9 cellular contexts compared by ENCODE assay signal in the genomic region with DNA sequence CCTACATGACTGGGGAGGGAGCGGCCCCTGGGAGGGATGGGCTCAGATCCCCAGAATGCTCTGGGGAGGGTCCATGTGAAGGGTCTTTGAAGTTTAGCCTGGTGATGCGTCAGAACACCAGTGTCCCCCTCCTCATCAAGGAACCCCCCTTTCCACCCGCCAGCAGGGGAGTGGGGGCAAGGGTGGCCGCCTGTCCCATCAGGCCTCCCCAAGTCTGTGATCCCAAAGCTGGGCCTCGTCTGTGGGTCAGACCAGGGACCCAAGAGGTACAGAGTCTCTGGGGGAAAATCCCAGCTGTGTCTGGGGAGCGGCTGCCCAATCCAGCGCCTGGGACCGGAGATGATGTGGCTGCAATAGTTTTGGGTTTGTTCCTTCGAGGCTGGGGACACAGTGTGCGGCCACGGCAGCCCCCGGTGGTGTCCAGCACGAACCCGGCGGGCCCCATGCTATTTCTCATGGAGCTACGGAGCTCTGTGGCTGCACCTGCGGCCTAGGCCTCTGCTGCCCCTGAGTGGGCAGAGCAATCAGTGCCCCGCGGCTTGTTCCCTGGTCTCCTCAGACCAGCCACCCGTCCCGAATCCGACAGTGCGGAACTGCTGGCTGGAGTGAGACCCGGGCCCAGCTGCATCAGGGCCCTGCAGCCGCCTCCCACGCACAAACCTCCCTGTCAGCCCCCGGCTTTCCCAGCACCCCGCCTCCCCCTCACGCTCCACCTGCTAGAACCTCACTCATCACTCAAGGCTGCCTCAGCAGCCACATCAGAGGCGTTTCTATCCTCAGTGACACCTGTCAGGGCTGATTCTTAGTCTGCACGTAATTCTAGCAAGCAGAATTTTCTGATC. TPM values are rescaled to one million over a fixed set of nuclear protein-coding genes. Genes with fewer than 3 reads are reported as not detected.
DNase-seq lines count a peak whose midpoint lies in the region; ATAC-seq and TF ChIP-seq lines count a peak whose summit lies in the region.
"Had no signal": no experiment of that assay in that cellular context is flagged by ENCODE, and none has a peak within 500 bp of the region (broad histone marks: within the 10 kb centered on the region; RNA-seq: fewer than 3 reads in every experiment).

No MANE protein-coding gene starts in this region.

- intact Hi-C loops in CD4-positive, alpha-beta T cell (cut with DNase I, micrococcal nuclease), result loop anchor here in 1 of 2 experiments (5.0 kb wide), 1 partner anchor 97 kb away; no protein-coding TSS in a partner anchor

- no peaks in the 10 kb centered on the region for H3K9me3 ChIP-seq in CD4-positive, alpha-beta T cell (ENCODE audit: control insufficient read depth, low read length)
- H3K9me3 ChIP-seq: tibial artery had no signal

- H3K27me3 ChIP-seq in CD4-positive, alpha-beta T cell (ENCODE audit: control insufficient read depth, insufficient read depth, low read length), result no peaks in the 10 kb centered on the region

- peak overlapping the region; percentile 60 for H3K4me3 Mint-ChIP-seq in CD4-positive, alpha-beta T cell
- peak overlapping the region in 9 of 10 donors; percentile 8 to 68 (median 44) for H3K4me3 Mint-ChIP-seq in naive thymus-derived CD8-positive, alpha-beta T cell

- peak overlapping the region; percentile 85 for H3K27ac Mint-ChIP-seq in CD4-positive, alpha-beta T cell
- H3K27ac Mint-ChIP-seq in naive thymus-derived CD8-positive, alpha-beta T cell, result peak overlapping the region; percentile 30 to 90 (median 81)

- CTCF ChIA-PET in CD4-positive, alpha-beta T cell (lab: Charles Lee), result interaction anchor here (1.4 kb wide), 1 partner anchor 53 kb away, joined by 6 read pairs; no protein-coding TSS in a partner anchor

- peaks cover 40% of the 10 kb centered on the region for H3K4me1 Mint-ChIP-seq in CD4-positive, alpha-beta T cell (ENCODE audit: low read depth)
- peaks cover 9 to 35% (median 20%) of the 10 kb centered on the region in 4 donors for H3K4me1 Mint-ChIP-seq in naive thymus-derived CD8-positive, alpha-beta T cell

- peak; percentile 99 for ATAC-seq in CD4-positive, alpha-beta T cell (ENCODE audit: poor library complexity)
- peak; percentile 99 to 100 for ATAC-seq in naive thymus-derived CD8-positive, alpha-beta T cell
- ATAC-seq in GM21786 (IDR thresholded peaks at IDR 0.05; ENCODE audit: unreplicated experiment) (no peak), HG02870 (IDR thresholded peaks at IDR 0.05; ENCODE audit: unreplicated experiment) (no peak)

- no peaks in the 10 kb centered on the region for H3K27me3 Mint-ChIP-seq in CD4-positive, alpha-beta T cell
- no peaks in the 10 kb centered on the region for H3K27me3 Mint-ChIP-seq in naive thymus-derived CD8-positive, alpha-beta T cell

- no peak overlapping the region for H3K27ac ChIP-seq in CD4-positive, alpha-beta T cell (ENCODE audit: low read depth, low read length)
- H3K27ac ChIP-seq: tibial artery had no signal

- POLR2A ChIA-PET in CD4-positive, alpha-beta T cell (lab: Charles Lee), result interaction anchor here (1.1 to 1.7 kb wide), 2 partner anchors 8 to 25 kb away, joined by 5 to 12 read pairs; no protein-coding TSS in a partner anchor
- POLR2A ChIA-PET in naive thymus-derived CD8-positive, alpha-beta T cell (lab: Charles Lee), result interaction anchor here (0.8 to 2.1 kb wide), 4 partner anchors 16 to 32 kb away, joined by 3 to 6 read pairs (median 3); no protein-coding TSS in a partner anchor

- DNase-seq in CD4-positive, alpha-beta T cell, result peak; percentile 47 to 84 (median 72)
- DNase-seq in NCI-H128 (lab: John Stamatoyannopoulos, UW; ENCODE audit: unreplicated experiment) (peak; percentile 46), activated T-cell treated with anti-CD3 and anti-CD28 coated beads for 1 hour (ENCODE audit: low read depth) (peak; percentile 55), ureter (ENCODE audit: low spot score) (no peak), NCI-H1105 treated with DMSO at 0.1 percent for 48 hours (lab: John Stamatoyannopoulos, UW) (no peak)
- peak; percentile 52 to 84 (median 78) for DNase-seq in naive thymus-derived CD8-positive, alpha-beta T cell

- peak; percentile 8 for TF ChIP-seq CTCF in CD4-positive, alpha-beta T cell (IDR thresholded peaks at IDR 0.05)

- no peaks in the 10 kb centered on the region for H3K9me3 Mint-ChIP-seq in CD4-positive, alpha-beta T cell
- H3K9me3 Mint-ChIP-seq in naive thymus-derived CD8-positive, alpha-beta T cell, result no peaks in the 10 kb centered on the region

- no peaks in the 10 kb centered on the region for H3K36me3 Mint-ChIP-seq in CD4-positive, alpha-beta T cell (ENCODE audit: low read depth)
- peaks cover 0 to 2% (median 0%) of the 10 kb centered on the region in 3 donors for H3K36me3 Mint-ChIP-seq in naive thymus-derived CD8-positive, alpha-beta T cell

RNA-seq across cellular contexts. Expression of a gene that starts 29.2 kb away (rescaled TPM):
- 10 to 100 TPM; 17.7 to 18.5 TPM for total RNA-seq in CD4-positive, alpha-beta T cell
- 1 to 10 TPM; 5.0 to 8.7 TPM for total RNA-seq in naive thymus-derived CD8-positive, alpha-beta T cell
- polyA plus RNA-seq in naive thymus-derived CD8-positive, alpha-beta T cell, result 1 to 10 TPM; 1.7 to 2.7 (median 2.4) TPM
- total RNA-seq in ureter, result 4.1 TPM

Comparison
In these comparisons a context has a peak if more than half of its experiments do, and no peak if none do; other contexts are left out.
1. ATAC-seq: peak in CD4-positive, alpha-beta T cell (single experiment) and naive thymus-derived CD8-positive, alpha-beta T cell (2 of 2); none in GM21786 (single experiment) and HG02870 (single experiment).
2. DNase-seq: peak in CD4-positive, alpha-beta T cell (10 of 10), NCI-H128 (single experiment), activated T-cell treated with anti-CD3 and anti-CD28 coated beads for 1 hour (single experiment) and naive thymus-derived CD8-positive, alpha-beta T cell (10 of 10); none in ureter (single experiment) and NCI-H1105 treated with DMSO at 0.1 percent for 48 hours (single experiment).